12 cellular contexts compared by ENCODE assay signal in the genomic region with DNA sequence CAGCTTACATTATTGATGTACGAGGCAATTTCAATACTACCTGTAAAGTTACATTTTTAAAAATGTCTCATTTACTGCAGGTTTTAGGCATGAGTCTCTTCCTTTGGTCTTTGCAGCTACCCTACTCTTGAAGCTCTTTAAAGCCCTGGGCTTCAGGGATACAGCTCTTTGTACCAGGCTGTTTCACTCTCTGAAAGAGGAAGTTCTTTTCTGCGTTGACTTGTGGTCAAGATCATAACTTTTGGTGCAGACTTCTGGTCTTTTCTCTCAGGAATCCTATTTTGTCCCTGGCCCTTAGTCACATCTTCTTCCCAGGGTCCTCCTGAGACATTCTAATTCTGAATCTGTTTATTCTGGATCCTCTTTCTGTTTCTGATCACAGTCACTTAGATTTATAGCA. TPM values are rescaled to one million over a fixed set of nuclear protein-coding genes. Genes with fewer than 3 reads are reported as not detected.
DNase-seq lines count a peak whose midpoint lies in the region; ATAC-seq and TF ChIP-seq lines count a peak whose summit lies in the region.
"Had no signal": no experiment of that assay in that cellular context is flagged by ENCODE, and none has a peak within 500 bp of the region (broad histone marks: within the 10 kb centered on the region; RNA-seq: fewer than 3 reads in every experiment).

No MANE protein-coding gene starts in this region.

- H2AFZ ChIP-seq in MM.1S (ENCODE audit: low read length), result no peak overlapping the region

- peak; percentile 56 for DNase-seq in MM.1S
- no peak for DNase-seq in memory B cell (ENCODE audit: low spot score in 2 of 2)
- no peak for DNase-seq in RWPE1 (ENCODE audit: low spot score)
- DNase-seq in endodermal cell, result no peak
- no peak for DNase-seq in naive thymus-derived CD8-positive, alpha-beta T cell
- DNase-seq in activated effector memory CD4-positive, alpha-beta T cell treated with anti-CD3 and anti-CD28 coated beads, Interleukin-2, amount 50 U/mL, for 16 hours, result no peak
- DNase-seq: anterior cingulate cortex, NCI-H446 treated with DMSO at 0.1 percent for 48 hours had no signal

- H3K4me1 ChIP-seq in MM.1S (ENCODE audit: low read length), result peaks cover 43% of the 10 kb centered on the region
- H3K4me1 ChIP-seq in endodermal cell (ENCODE audit: control insufficient read depth, insufficient read depth, low read length), result no peaks in the 10 kb centered on the region

- no peaks in the 10 kb centered on the region for H3K9me2 ChIP-seq in MM.1S (replicated peaks; ENCODE audit: insufficient read depth, low read length)

- no peaks in the 10 kb centered on the region for H3K79me2 ChIP-seq in MM.1S (ENCODE audit: low read length)

- H3K27me3 ChIP-seq in MM.1S (replicated peaks; ENCODE audit: insufficient read depth, low read length) (no peaks in the 10 kb centered on the region), endodermal cell (ENCODE audit: control insufficient read depth, insufficient read depth, low read length, poor library complexity, severe bottlenecking) (no peaks in the 10 kb centered on the region)

- no peaks in the 10 kb centered on the region for H4K20me1 ChIP-seq in MM.1S (ENCODE audit: insufficient read depth, low read length)

- CTCF ChIA-PET in RWPE1 (lab: Yijun Ruan, JAX), result no interaction called here

- H3F3A ChIP-seq in MM.1S (ENCODE audit: insufficient read depth, low read length), result peaks cover 27% of the 10 kb centered on the region

- H3K27me3 Mint-ChIP-seq in memory B cell, result no peaks in the 10 kb centered on the region
- H3K27me3 Mint-ChIP-seq in endodermal cell (ENCODE audit: insufficient read depth), result no peaks in the 10 kb centered on the region
- no peaks in the 10 kb centered on the region for H3K27me3 Mint-ChIP-seq in naive thymus-derived CD8-positive, alpha-beta T cell
- H3K27me3 Mint-ChIP-seq: stimulated activated naive CD8-positive, alpha-beta T cell treated with anti-CD3 and anti-CD28 coated beads, Interleukin-15, Interleukin-2, amounts not matched to agents 100 ng/mL and 50 ng/mL, for 24 hours had no signal

- H3K4me2 ChIP-seq in MM.1S (ENCODE audit: low read depth, low read length), result peak overlapping the region; percentile 10

- ATAC-seq in GM18909 (IDR thresholded peaks at IDR 0.05; ENCODE audit: poor library complexity, unreplicated experiment), result peak; percentile 84
- peak; percentile 71 for ATAC-seq in HG02852 (IDR thresholded peaks at IDR 0.05; ENCODE audit: unreplicated experiment)
- ATAC-seq in memory B cell (ENCODE audit: low read depth), result peak; percentile 69
- no peak for ATAC-seq in naive thymus-derived CD8-positive, alpha-beta T cell

- POLR2A ChIA-PET in RWPE1 (lab: Yijun Ruan, JAX; ENCODE audit: low non-redundant PET), result no interaction called here
- POLR2A ChIA-PET in naive thymus-derived CD8-positive, alpha-beta T cell (lab: Charles Lee), result no interaction called here

- H3K4me3 Mint-ChIP-seq in memory B cell (no peak overlapping the region), endodermal cell (no peak overlapping the region)
- no peak overlapping the region for H3K4me3 Mint-ChIP-seq in naive thymus-derived CD8-positive, alpha-beta T cell
- H3K4me3 Mint-ChIP-seq: stimulated activated naive CD8-positive, alpha-beta T cell treated with anti-CD3 and anti-CD28 coated beads, Interleukin-15, Interleukin-2, amounts not matched to agents 100 ng/mL and 50 ng/mL, for 24 hours had no signal

- H3K4me1 Mint-ChIP-seq in memory B cell (peaks cover 9% of the 10 kb centered on the region), endodermal cell (no peaks in the 10 kb centered on the region)
- H3K4me1 Mint-ChIP-seq in naive thymus-derived CD8-positive, alpha-beta T cell, result no peaks in the 10 kb centered on the region

- 88 to 100% methylated on average over 2 of the region's 2 CpGs for WGBS in endodermal cell (ENCODE audit: insufficient coverage in 1 of 2, insufficient read length in 1 of 2), 2 experiments

- H3K9me3 ChIP-seq in MM.1S (replicated peaks; ENCODE audit: insufficient read depth, low read length) (no peaks in the 10 kb centered on the region), endodermal cell (ENCODE audit: control insufficient read depth, low read length) (no peaks in the 10 kb centered on the region)

- peak overlapping the region; percentile 71 for H3K27ac Mint-ChIP-seq in memory B cell
- H3K27ac Mint-ChIP-seq in endodermal cell, result no peak overlapping the region
- no peak overlapping the region for H3K27ac Mint-ChIP-seq in naive thymus-derived CD8-positive, alpha-beta T cell
- H3K27ac Mint-ChIP-seq: stimulated activated naive CD8-positive, alpha-beta T cell treated with anti-CD3 and anti-CD28 coated beads, Interleukin-15, Interleukin-2, amounts not matched to agents 100 ng/mL and 50 ng/mL, for 24 hours had no signal

- H3K36me3 ChIP-seq in MM.1S (replicated peaks; ENCODE audit: insufficient read depth, low read length) (no peaks in the 10 kb centered on the region), endodermal cell (ENCODE audit: control insufficient read depth, insufficient read depth, low read length) (peaks cover 73% of the 10 kb centered on the region)

- H3K9ac ChIP-seq in MM.1S (ENCODE audit: low read length) (no peak overlapping the region), endodermal cell (ENCODE audit: extremely low read depth, low read length, poor library complexity, severe bottlenecking) (no peak overlapping the region)

- H3K36me3 Mint-ChIP-seq in memory B cell (peaks cover 27% of the 10 kb centered on the region), endodermal cell (ENCODE audit: low read depth) (peaks cover 54% of the 10 kb centered on the region)
- H3K36me3 Mint-ChIP-seq in naive thymus-derived CD8-positive, alpha-beta T cell, result peaks cover 20 to 88% (median 50%) of the 10 kb centered on the region in 3 donors

- no peaks in the 10 kb centered on the region for H3K9me3 Mint-ChIP-seq in memory B cell
- H3K9me3 Mint-ChIP-seq in endodermal cell, result no peaks in the 10 kb centered on the region
- no peaks in the 10 kb centered on the region for H3K9me3 Mint-ChIP-seq in naive thymus-derived CD8-positive, alpha-beta T cell
- H3K9me3 Mint-ChIP-seq: stimulated activated naive CD8-positive, alpha-beta T cell treated with anti-CD3 and anti-CD28 coated beads, Interleukin-15, Interleukin-2, amounts not matched to agents 100 ng/mL and 50 ng/mL, for 24 hours had no signal

- H3K4me3 ChIP-seq in MM.1S (ENCODE audit: low read length) (no peak overlapping the region), endodermal cell (ENCODE audit: low read length) (no peak overlapping the region)

- TF ChIP-seq CTCF in MM.1S (IDR thresholded peaks at IDR 0.05; ENCODE audit: low read length) (no peak), RWPE1 (conservative IDR thresholded peaks at IDR 0.05; ENCODE audit: low read depth) (no peak), endodermal cell (conservative IDR thresholded peaks at IDR 0.05) (no peak)

- H3K27ac ChIP-seq in MM.1S (ENCODE audit: low read length) (peak overlapping the region; percentile 14; the same call in 1 of the 2 replicates), RWPE1 (no peak overlapping the region), endodermal cell (ENCODE audit: low read depth, low read length) (no peak overlapping the region)

RNA-seq across cellular contexts. Expression of a gene that starts 16.6 kb away (rescaled TPM):
- under 1 TPM in 1 of 2 donors, not detected in 1; 0.20 TPM for total RNA-seq in endodermal cell
- polyA plus RNA-seq in endodermal cell (2013, experiment 1 of 2), result 0.07 TPM
- not detected for polyA plus RNA-seq in endodermal cell (2013, experiment 2 of 2)
- not detected for total RNA-seq in naive thymus-derived CD8-positive, alpha-beta T cell
- under 1 TPM in 1 of 3 donors, not detected in 2; 0.29 TPM for polyA plus RNA-seq in naive thymus-derived CD8-positive, alpha-beta T cell
- polyA plus RNA-seq: neural cell had no signal

RNA-seq across cellular contexts. Expression of a gene that starts 17.4 kb away (rescaled TPM):
- total RNA-seq in endodermal cell, result 10 to 100 TPM; 44.0 to 59.2 TPM
- 29.7 TPM for polyA plus RNA-seq in endodermal cell (2013, experiment 1 of 2)
- polyA plus RNA-seq in endodermal cell (2013, experiment 2 of 2), result 28.3 TPM
- 10 to 100 TPM; 14.6 to 18.5 TPM for total RNA-seq in naive thymus-derived CD8-positive, alpha-beta T cell
- 10 to 100 TPM; 13.5 to 22.5 (median 17.5) TPM for polyA plus RNA-seq in naive thymus-derived CD8-positive, alpha-beta T cell

RNA-seq across cellular contexts. Expression of a gene that starts 46.2 kb away (rescaled TPM):
- 10 to 100 TPM; 29.7 to 36.9 TPM for total RNA-seq in endodermal cell
- 36.8 TPM for polyA plus RNA-seq in endodermal cell (2013, experiment 1 of 2)
- polyA plus RNA-seq in endodermal cell (2013, experiment 2 of 2), result 33.2 TPM
- total RNA-seq in naive thymus-derived CD8-positive, alpha-beta T cell, result 1 to 10 TPM; 1.7 to 2.4 TPM
- polyA plus RNA-seq in naive thymus-derived CD8-positive, alpha-beta T cell, result 1 to 10 TPM; 1.3 to 1.9 (median 1.5) TPM

Comparison
In these comparisons a context has a peak if more than half of its experiments do, and no peak if none do; other contexts are left out.
1. ATAC-seq: peak in GM18909 (single experiment), HG02852 (single experiment) and memory B cell (single experiment); none in naive thymus-derived CD8-positive, alpha-beta T cell (0 of 2).
2. RNA of a gene that starts 46.2 kb away (total RNA-seq): 29.7 to 36.9 TPM in endodermal cell; 1.7 to 2.4 TPM in naive thymus-derived CD8-positive, alpha-beta T cell; every median in the first group is over 4 times any median in the second.